ENCODE assay signal across 17 cellular contexts in genomic region chr3:124401841-124402240, GRCh38.
A peak's percentile ranks its signal among the peaks of the same experiment; 100 is the strongest.
DNase-seq lines count a peak whose midpoint lies in the region; ATAC-seq, FAIRE-seq and TF ChIP-seq lines count a peak whose summit lies in the region.
"Had no signal": no experiment of that assay in that cellular context is flagged by ENCODE, and none has a peak within 500 bp of the region (broad histone marks: within the 10 kb centered on the region; RNA-seq: fewer than 3 reads in every experiment).

No MANE protein-coding gene starts in this region.

- POLR2A ChIA-PET in SK-N-SH (lab: Yijun Ruan, JAX): no interaction called here

- CTCF ChIA-PET in SK-N-SH (lab: Yijun Ruan, JAX): interaction anchor here (1.0 kb wide), 1 partner anchor 66 kb away, joined by 3 read pairs; no protein-coding TSS in a partner anchor

- peaks cover 24 to 27% of the 10 kb centered on the region in 2 experiments for H3K36me3 ChIP-seq in SK-N-SH (replicated peaks in 1 of 2; ENCODE audit: control insufficient read depth in 1 of 2, insufficient read depth in 2 of 2, low read length in 1 of 2)

- TF ChIP-seq EP300 in SK-N-SH (IDR thresholded peaks at IDR 0.05; ENCODE audit: borderline replicate concordance in 1 of 2, low read depth in 1 of 2, low read length in 1 of 2): no peak

- peak; percentile 9 for FAIRE-seq in urothelium cell line (lab: Jason Lieb, UNC)
- FAIRE-seq: bronchial epithelial cell had no signal

- no peak overlapping the region for H3K9ac ChIP-seq in SK-N-SH
- H3K9ac ChIP-seq: GM23248 had no signal

- no peak for TF ChIP-seq RAD21 in SK-N-SH (IDR thresholded peaks at IDR 0.05; ENCODE audit: low read length)

- H3K9me2 ChIP-seq in SK-N-SH: no peaks in the 10 kb centered on the region

- no peak for DNase-seq in SK-N-SH
- DNase-seq in astrocyte of the hippocampus (ENCODE audit: low read depth, low spot score): peak; percentile 79
- peak; percentile 89 for DNase-seq in kidney glomerular epithelial cell (lab: John Stamatoyannopoulos, UW)
- peak; percentile 30 for DNase-seq in urothelium cell line (ENCODE audit: low spot score)
- DNase-seq in RPMI8226: no peak
- no peak for DNase-seq in NCI-H446 (lab: John Stamatoyannopoulos, UW)
- DNase-seq: activated effector memory CD4-positive, alpha-beta T cell treated with anti-CD3 and anti-CD28 coated beads, Interleukin-2, amount 50 U/mL, for 16 hours; CD4-positive, alpha-beta T cell; effector CD8-positive, alpha-beta T cell; GM23248; NCI-H187 treated with DMSO at 0.1 percent for 48 hours; tibial artery; WERI-Rb-1 had no signal

- ATAC-seq in SK-N-SH treated with all-trans-retinoic acid at 6 μM for 48 hours (peak; percentile 75), GM21447 (IDR thresholded peaks at IDR 0.05; ENCODE audit: unreplicated experiment) (no peak)

- 90% methylated on average over 2 of the region's 2 CpGs for WGBS in SK-N-SH (ENCODE audit: low lambda C conversion rate)

- peak overlapping the region in 1 of 2 experiments; percentile 51; a peak in 2 of 4 replicates for H3K27ac ChIP-seq in SK-N-SH (ENCODE audit: low read depth in 2 of 2, low read length in 1 of 2)
- H3K27ac ChIP-seq: 22Rv1, GM23248, WERI-Rb-1 had no signal

- no peaks in the 10 kb centered on the region for H3K27me3 ChIP-seq in SK-N-SH (ENCODE audit: insufficient read depth)
- H3K27me3 ChIP-seq: tibial artery had no signal

- H3K9me3 ChIP-seq in SK-N-SH: no peaks in the 10 kb centered on the region
- H3K9me3 ChIP-seq: tibial artery had no signal

- no peak overlapping the region for H2AFZ ChIP-seq in SK-N-SH (ENCODE audit: low read depth)
- H2AFZ ChIP-seq: GM23248 had no signal

- H4K20me1 ChIP-seq in SK-N-SH (ENCODE audit: insufficient read depth): no peaks in the 10 kb centered on the region

- peaks cover 0 to 15% of the 10 kb centered on the region in 2 experiments; a peak in 2 of 4 replicates for H3K4me1 ChIP-seq in SK-N-SH (ENCODE audit: control insufficient read depth in 1 of 2, insufficient read depth in 2 of 2, low read depth in 1 of 2, low read length in 1 of 2)

- H3K79me2 ChIP-seq in SK-N-SH (ENCODE audit: insufficient read depth): no peaks in the 10 kb centered on the region

- H3K4me2 ChIP-seq in SK-N-SH: no peak overlapping the region

- TF ChIP-seq CTCF in SK-N-SH (IDR thresholded peaks at IDR 0.05): no peak

- no peak overlapping the region for H3K4me3 ChIP-seq in SK-N-SH (ENCODE audit: low read depth in 2 of 2, low read length in 1 of 2)
- H3K4me3 ChIP-seq: GM23248, tibial artery had no signal

- peaks cover 3% of the 10 kb centered on the region for H3F3A ChIP-seq in SK-N-SH (replicated peaks; ENCODE audit: insufficient read depth)

TF ChIP-seq in SK-N-SH treated with all-trans-retinoic acid at 6 μM for 48 hours, 23 proteins besides CTCF, POLR2A, EP300 and RAD21:
- TF ChIP-seq OSR1 (CRISPR knock-in tag; IDR thresholded peaks at IDR 0.05): no peak
- no peak for TF ChIP-seq ZFP3 (CRISPR knock-in tag; IDR thresholded peaks at IDR 0.05)
- TF ChIP-seq BACH2 (CRISPR knock-in tag; IDR thresholded peaks at IDR 0.05; ENCODE audit: borderline replicate concordance): no peak

TF ChIP-seq in SK-N-SH, 30 proteins besides CTCF, POLR2A, EP300 and RAD21:
- no peak for TF ChIP-seq NRF1 (IDR thresholded peaks at IDR 0.05; ENCODE audit: low read depth, low read length)
- no peak for TF ChIP-seq SIN3A (IDR thresholded peaks at IDR 0.05; ENCODE audit: borderline replicate concordance, low read depth, low read length)

Comparison
In these comparisons a context has a peak if more than half of its experiments do, and no peak if none do; other contexts are left out.
1. DNase-seq: peak in astrocyte of the hippocampus (single experiment), kidney glomerular epithelial cell (single experiment) and urothelium cell line (single experiment); none in SK-N-SH (single experiment), RPMI8226 (single experiment) and NCI-H446 (0 of 2).